ENCODE assay signal across 9 cellular contexts in genomic region chr4:182447938-182448280, GRCh38.
DNase-seq lines count a peak whose midpoint lies in the region; ATAC-seq and TF ChIP-seq lines count a peak whose summit lies in the region.
"Had no signal": no experiment of that assay in that cellular context is flagged by ENCODE, and none has a peak within 500 bp of the region (broad histone marks: within the 10 kb centered on the region; RNA-seq: fewer than 3 reads in every experiment).

No MANE protein-coding gene starts in this region.

- H3K14ac ChIP-seq in trophoblast cell (ENCODE audit: low read length), result peak overlapping the region; percentile 19

- H3K36me3 ChIP-seq in WERI-Rb-1 (no peaks in the 10 kb centered on the region), cardiac muscle cell (no peaks in the 10 kb centered on the region), trophoblast cell (ENCODE audit: control insufficient read depth in 1 of 2, insufficient read depth in 2 of 2, low read length in 2 of 2) (peaks cover 2% of the 10 kb centered on the region in 2 experiments)

- peak overlapping the region; percentile 9 for H2BK120ac ChIP-seq in trophoblast cell (ENCODE audit: insufficient read depth, low read length, poor library complexity)

- H2AFZ ChIP-seq in trophoblast cell (ENCODE audit: insufficient read depth, low read length, poor library complexity), result peak overlapping the region; percentile 68
- H2AFZ ChIP-seq: PC-9 had no signal

- H3K4me3 ChIP-seq in WERI-Rb-1 (ENCODE audit: low read depth, low read length) (peak overlapping the region; percentile 93), cardiac muscle cell (peak overlapping the region; percentile 91), trophoblast cell (ENCODE audit: low read depth, low read length) (peak overlapping the region; percentile 86)
- H3K4me3 ChIP-seq: PC-9 had no signal

- DNase-seq in EL (peak; percentile 8), WERI-Rb-1 (peak; percentile 18), cardiac muscle cell (ENCODE audit: low read depth in 1 of 2, low spot score in 1 of 2) (peak; percentile 7 to 34), trophoblast cell (no peak), NOMO-1 treated with dmso at 0.1 percent for 144 hours (lab: John Stamatoyannopoulos, UW; ENCODE audit: unreplicated experiment) (no peak)
- DNase-seq: PC-9 had no signal

- peak overlapping the region; percentile 12 for H3K18ac ChIP-seq in trophoblast cell (ENCODE audit: low read length)

- peak overlapping the region; percentile 91 for H3K4me2 ChIP-seq in trophoblast cell (ENCODE audit: low read length)
- H3K4me2 ChIP-seq: PC-9 had no signal

- H3K9ac ChIP-seq in trophoblast cell (ENCODE audit: low read length), result peak overlapping the region; percentile 64

- H3K4me1 ChIP-seq in cardiac muscle cell (ENCODE audit: low read depth) (peaks cover 7% of the 10 kb centered on the region), trophoblast cell (ENCODE audit: control insufficient read depth in 1 of 2, insufficient read depth in 2 of 2, low read length in 2 of 2) (no peaks in the 10 kb centered on the region)

- H2AK5ac ChIP-seq in trophoblast cell (ENCODE audit: low read length), result no peak overlapping the region

- no peak for ATAC-seq in GM18867 (IDR thresholded peaks at IDR 0.05; ENCODE audit: unreplicated experiment)
- no peak for ATAC-seq in activated CD4-positive, CD25-positive, alpha-beta regulatory T cell treated with anti-CD3 and anti-CD28 coated beads, Interleukin-2, amount 50 U/mL, for 24 hours
- no peak for ATAC-seq in GM21367 (IDR thresholded peaks at IDR 0.05; ENCODE audit: unreplicated experiment)

- peak overlapping the region; percentile 3 for H3K4ac ChIP-seq in trophoblast cell (ENCODE audit: low read depth, low read length)

- H4K12ac ChIP-seq in trophoblast cell (ENCODE audit: low read depth, low read length), result no peak overlapping the region

- no peak overlapping the region for H3K23ac ChIP-seq in trophoblast cell (ENCODE audit: low read length)

- H3K27me3 ChIP-seq in WERI-Rb-1 (ENCODE audit: insufficient read depth, low read depth, severe bottlenecking), result peaks cover 5% of the 10 kb centered on the region
- peaks cover 31% of the 10 kb centered on the region for H3K27me3 ChIP-seq in cardiac muscle cell
- H3K27me3 ChIP-seq in trophoblast cell (ENCODE audit: insufficient read depth, low read length), result no peaks in the 10 kb centered on the region

- no peak overlapping the region for H2BK5ac ChIP-seq in trophoblast cell (ENCODE audit: low read depth, low read length, poor library complexity)

- TF ChIP-seq CTCF in WERI-Rb-1 (IDR thresholded peaks at IDR 0.05; ENCODE audit: low read depth, low read length) (no peak), cardiac muscle cell (IDR thresholded peaks at IDR 0.05; ENCODE audit: low read depth, low read length) (no peak)

- H4K8ac ChIP-seq in trophoblast cell (ENCODE audit: low read depth, low read length), result no peak overlapping the region

- WGBS in trophoblast cell (ENCODE audit: extremely low coverage, insufficient coverage, insufficient read length), result no CpG with 5 or more reads among the region's 22 CpGs

- H3K27ac ChIP-seq in WERI-Rb-1 (no peak overlapping the region), cardiac muscle cell (no peak overlapping the region), trophoblast cell (ENCODE audit: low read depth, low read length) (peak overlapping the region; percentile 77)
- H3K27ac ChIP-seq: PC-9 had no signal

- peaks cover 5% of the 10 kb centered on the region for H3K79me2 ChIP-seq in trophoblast cell (ENCODE audit: control insufficient read depth, insufficient read depth, low read length, poor library complexity)

- H4K91ac ChIP-seq in trophoblast cell (ENCODE audit: low read depth, low read length), result peak overlapping the region; percentile 65

- H3K79me1 ChIP-seq in trophoblast cell (ENCODE audit: low read length), result peaks cover 6% of the 10 kb centered on the region

- H3K9me3 ChIP-seq in WERI-Rb-1 (ENCODE audit: severe bottlenecking), result no peaks in the 10 kb centered on the region
- no peaks in the 10 kb centered on the region for H3K9me3 ChIP-seq in cardiac muscle cell (ENCODE audit: low read depth)
- H3K9me3 ChIP-seq in trophoblast cell (ENCODE audit: insufficient read depth, low read depth, low read length), result no peaks in the 10 kb centered on the region

- H2BK12ac ChIP-seq in trophoblast cell (ENCODE audit: low read length), result no peak overlapping the region

Comparison
In these comparisons a context has a peak if more than half of its experiments do, and no peak if none do; other contexts are left out.
1. DNase-seq: peak in EL (single experiment), WERI-Rb-1 (single experiment) and cardiac muscle cell (2 of 2); none in trophoblast cell (0 of 2) and NOMO-1 treated with dmso at 0.1 percent for 144 hours (single experiment).
2. Peak in every context shown above with its lines, with median percentiles within 50 percentile points of each other: H3K4me3 ChIP-seq.